26 cellular contexts compared by ENCODE assay signal in the genomic region with DNA sequence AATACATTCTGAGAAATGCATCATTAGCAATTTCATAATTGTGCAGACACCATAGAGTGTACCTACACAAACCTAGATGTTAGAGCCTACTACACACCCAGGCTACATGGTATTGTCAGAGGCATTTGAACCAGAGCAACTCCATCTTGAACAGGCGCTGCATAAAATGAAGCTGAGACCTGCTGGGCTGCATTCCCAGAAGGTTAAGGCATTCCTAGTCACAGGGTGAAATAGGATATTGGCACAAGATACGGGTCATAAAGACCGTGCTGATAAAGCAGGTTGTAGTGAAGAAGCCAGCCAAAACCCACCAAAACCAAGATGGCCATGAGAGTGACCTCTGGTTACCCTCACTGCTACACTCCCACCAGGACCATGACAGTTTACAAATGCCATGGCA.
"Had no signal": no experiment of that assay in that cellular context is flagged by ENCODE, and none has a peak within 500 bp of the region (broad histone marks: within the 10 kb centered on the region; RNA-seq: fewer than 3 reads in every experiment).

No MANE protein-coding gene starts in this region.

- DNase-seq: activated CD4-positive, alpha-beta T cell treated with anti-CD3 and anti-CD28 coated beads for 4 hours; activated CD4-positive, alpha-beta T cell treated with anti-CD3 and anti-CD28 coated beads, Interleukin-2, amount 50 U/mL, for 48 hours; activated CD8-positive, alpha-beta memory T cell treated with anti-CD3 and anti-CD28 coated beads for 24 hours; activated effector memory CD4-positive, alpha-beta T cell treated with Interleukin-2 at 50 U/mL for 16 hours; activated naive CD4-positive, alpha-beta T cell treated with Interleukin-2 at 50 U/mL for 16 hours; anterior cingulate cortex; dermis blood vessel endothelial cell; effector CD4-positive, alpha-beta T cell; erythroblast; gastrocnemius medialis; glutamatergic neuron; kidney; left colon; midbrain; naive thymus-derived CD4-positive, alpha-beta T cell; stimulated activated CD4-positive, alpha-beta T cell treated with anti-CD3 and anti-CD28 coated beads, Interleukin-2, amount 100 ng/mL, for 24 hours; stimulated activated naive CD4-positive, alpha-beta T cell; T-helper 1 cell; tibial artery had no signal

- H3K4me3 ChIP-seq: gastrocnemius medialis, right atrium auricular region, smooth muscle cell, suprapubic skin, tibial artery had no signal

- H3K4me3 Mint-ChIP-seq: activated naive CD8-positive, alpha-beta T cell; naive thymus-derived CD4-positive, alpha-beta T cell; T-helper 2 cell treated with Interferon-gamma antibody and Interleukin-4, amounts not matched to agents 5 μg/mL and 100 μg/mL, for 36 hours had no signal

- H3K27ac Mint-ChIP-seq: activated naive CD8-positive, alpha-beta T cell; naive thymus-derived CD4-positive, alpha-beta T cell; T-helper 2 cell treated with Interferon-gamma antibody and Interleukin-4, amounts not matched to agents 5 μg/mL and 100 μg/mL, for 36 hours had no signal

- H3K9me3 ChIP-seq: gastrocnemius medialis, right atrium auricular region, suprapubic skin, tibial artery had no signal

- H3K9me3 Mint-ChIP-seq: naive thymus-derived CD4-positive, alpha-beta T cell; T-helper 2 cell treated with Interferon-gamma antibody and Interleukin-4, amounts not matched to agents 5 μg/mL and 100 μg/mL, for 36 hours had no signal

- FAIRE-seq: colon, endometrium, kidney had no signal

- H3K36me3 ChIP-seq: gastrocnemius medialis, right atrium auricular region, suprapubic skin, tibial artery had no signal

- H3K4me1 ChIP-seq: gastrocnemius medialis, suprapubic skin, tibial artery had no signal

- H3K27me3 Mint-ChIP-seq: activated naive CD8-positive, alpha-beta T cell had no signal

- H3K36me3 Mint-ChIP-seq: activated naive CD8-positive, alpha-beta T cell; naive thymus-derived CD4-positive, alpha-beta T cell had no signal

- H3K4me2 ChIP-seq: smooth muscle cell had no signal

- H3K27ac ChIP-seq: gastrocnemius medialis, right atrium auricular region, suprapubic skin, tibial artery had no signal

- H3K27me3 ChIP-seq: gastrocnemius medialis, right atrium auricular region, suprapubic skin, tibial artery had no signal
